In the genomic region with DNA sequence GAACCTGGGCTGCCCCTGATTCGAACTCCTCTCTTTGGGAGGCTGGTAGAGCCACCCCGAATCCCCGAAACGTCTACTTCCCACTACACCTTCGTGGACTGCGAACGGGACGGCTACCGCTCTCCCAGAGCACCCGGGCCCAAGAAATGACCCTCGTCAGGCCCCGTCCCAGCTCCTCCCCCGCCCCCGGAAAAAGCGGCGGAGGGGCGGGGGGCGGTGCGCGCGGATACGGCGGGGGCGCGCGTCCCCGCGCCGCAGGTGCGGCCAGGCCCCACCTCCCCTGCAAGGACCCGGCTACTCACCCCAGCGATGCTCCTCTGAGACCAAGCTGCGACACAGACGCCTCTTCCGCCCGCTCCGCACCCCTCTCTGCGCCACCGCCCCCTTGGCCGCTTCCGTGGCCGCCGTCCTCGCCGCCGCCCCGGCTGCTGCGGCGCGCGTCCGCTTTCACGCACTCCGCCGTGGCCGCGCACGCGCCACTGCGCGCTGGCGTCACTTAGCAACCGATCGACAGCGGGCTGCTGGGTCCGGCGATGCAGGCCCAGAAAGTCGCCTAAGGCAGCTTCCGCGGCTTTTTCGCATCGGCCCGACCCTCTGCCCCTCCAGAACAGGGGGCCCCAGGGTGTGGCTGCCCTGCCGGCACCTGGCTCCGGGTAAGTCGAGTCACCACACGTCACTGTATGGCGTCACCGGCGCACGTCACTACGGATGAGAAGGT, we compare ENCODE assay signal across 8 cellular contexts. TPM values are rescaled to one million over a fixed set of nuclear protein-coding genes. Genes with fewer than 3 reads are reported as not detected.
DNase-seq lines count a peak whose midpoint lies in the region; ATAC-seq and TF ChIP-seq lines count a peak whose summit lies in the region.

A gene (minus strand): TSS at position 432 of the 718 bp plus-strand sequence.

- H3K27ac Mint-ChIP-seq in activated T-helper 2 cell treated with anti-CD3 and anti-CD28 coated beads, Interferon-gamma antibody, Interleukin-2, Interleukin-4, amounts not matched to agents 10 μg/mL and 5 μg/mL and 100 μg/mL, durations not matched to agents 14 hours and 24 hours and 36 hours: peak within 1 kb of the TSS; percentile 86
- peak within 1 kb of the TSS; percentile 57 to 89 (median 86) for H3K27ac Mint-ChIP-seq in nephron
- peak within 1 kb of the TSS; percentile 88 for H3K27ac Mint-ChIP-seq in stimulated activated naive CD8-positive, alpha-beta T cell treated with anti-CD3 and anti-CD28 coated beads, Interleukin-15, Interleukin-2, amounts not matched to agents 100 ng/mL and 50 ng/mL, for 24 hours

- no peaks in the 10 kb centered on the region for H3K36me3 Mint-ChIP-seq in activated T-helper 2 cell treated with anti-CD3 and anti-CD28 coated beads, Interferon-gamma antibody, Interleukin-2, Interleukin-4, amounts not matched to agents 10 μg/mL and 5 μg/mL and 100 μg/mL, durations not matched to agents 14 hours and 24 hours and 36 hours (ENCODE audit: low read depth)
- H3K36me3 Mint-ChIP-seq in nephron (ENCODE audit: low read depth): peaks cover 3% of the 10 kb centered on the region
- H3K36me3 Mint-ChIP-seq in stimulated activated naive CD8-positive, alpha-beta T cell treated with anti-CD3 and anti-CD28 coated beads, Interleukin-15, Interleukin-2, amounts not matched to agents 100 ng/mL and 50 ng/mL, for 24 hours (ENCODE audit: low read depth): no peaks in the 10 kb centered on the region

- DNase-seq in DMS153 treated with DMSO at 0.1 percent for 48 hours (lab: John Stamatoyannopoulos, UW; ENCODE audit: unreplicated experiment) (peak; percentile 62), HuH-7 (ENCODE audit: low spot score) (peak; percentile 54), RPMI7951 (ENCODE audit: low read depth) (peak; percentile 81), fibroblast of the aortic adventitia (ENCODE audit: low read depth) (peak; percentile 80)
- DNase-seq in activated T-helper 2 cell treated with anti-CD3 and anti-CD28 coated beads, Interferon-gamma antibody, Interleukin-2, Interleukin-4, amounts not matched to agents 10 μg/mL and 5 μg/mL and 100 μg/mL, durations not matched to agents 14 hours and 24 hours and 36 hours (ENCODE audit: low spot score): peak; percentile 83

- no peaks in the 10 kb centered on the region for H3K9me3 Mint-ChIP-seq in activated T-helper 2 cell treated with anti-CD3 and anti-CD28 coated beads, Interferon-gamma antibody, Interleukin-2, Interleukin-4, amounts not matched to agents 10 μg/mL and 5 μg/mL and 100 μg/mL, durations not matched to agents 14 hours and 24 hours and 36 hours
- no peaks in the 10 kb centered on the region for H3K9me3 Mint-ChIP-seq in nephron
- H3K9me3 Mint-ChIP-seq in stimulated activated naive CD8-positive, alpha-beta T cell treated with anti-CD3 and anti-CD28 coated beads, Interleukin-15, Interleukin-2, amounts not matched to agents 100 ng/mL and 50 ng/mL, for 24 hours: no peaks in the 10 kb centered on the region

- ATAC-seq in GM21515 (IDR thresholded peaks at IDR 0.05; ENCODE audit: unreplicated experiment): peak; percentile 72

- no peak for TF ChIP-seq CTCF in fibroblast of the aortic adventitia (IDR thresholded peaks at IDR 0.05; ENCODE audit: insufficient read depth, low read length)
- no peak for TF ChIP-seq CTCF in nephron (IDR thresholded peaks at IDR 0.05; ENCODE audit: unreplicated experiment in 3 of 3)

- peak within 1 kb of the TSS; percentile 95 for H3K4me3 ChIP-seq in fibroblast of the aortic adventitia (ENCODE audit: low read depth, low read length)

- H3K4me1 Mint-ChIP-seq in activated T-helper 2 cell treated with anti-CD3 and anti-CD28 coated beads, Interferon-gamma antibody, Interleukin-2, Interleukin-4, amounts not matched to agents 10 μg/mL and 5 μg/mL and 100 μg/mL, durations not matched to agents 14 hours and 24 hours and 36 hours (ENCODE audit: low read depth): peaks cover 44% of the 10 kb centered on the region
- peaks cover 21% of the 10 kb centered on the region for H3K4me1 Mint-ChIP-seq in nephron
- H3K4me1 Mint-ChIP-seq in stimulated activated naive CD8-positive, alpha-beta T cell treated with anti-CD3 and anti-CD28 coated beads, Interleukin-15, Interleukin-2, amounts not matched to agents 100 ng/mL and 50 ng/mL, for 24 hours (ENCODE audit: low read depth): peaks cover 50% of the 10 kb centered on the region

- no peaks in the 10 kb centered on the region for H3K27me3 Mint-ChIP-seq in activated T-helper 2 cell treated with anti-CD3 and anti-CD28 coated beads, Interferon-gamma antibody, Interleukin-2, Interleukin-4, amounts not matched to agents 10 μg/mL and 5 μg/mL and 100 μg/mL, durations not matched to agents 14 hours and 24 hours and 36 hours (ENCODE audit: low read depth)
- no peaks in the 10 kb centered on the region for H3K27me3 Mint-ChIP-seq in nephron (ENCODE audit: low read depth)
- no peaks in the 10 kb centered on the region for H3K27me3 Mint-ChIP-seq in stimulated activated naive CD8-positive, alpha-beta T cell treated with anti-CD3 and anti-CD28 coated beads, Interleukin-15, Interleukin-2, amounts not matched to agents 100 ng/mL and 50 ng/mL, for 24 hours

- H3K4me3 Mint-ChIP-seq in activated T-helper 2 cell treated with anti-CD3 and anti-CD28 coated beads, Interferon-gamma antibody, Interleukin-2, Interleukin-4, amounts not matched to agents 10 μg/mL and 5 μg/mL and 100 μg/mL, durations not matched to agents 14 hours and 24 hours and 36 hours (ENCODE audit: low read depth): peak within 1 kb of the TSS; percentile 89
- peak within 1 kb of the TSS; percentile 81 to 92 (median 90) for H3K4me3 Mint-ChIP-seq in nephron
- peak within 1 kb of the TSS; percentile 91 for H3K4me3 Mint-ChIP-seq in stimulated activated naive CD8-positive, alpha-beta T cell treated with anti-CD3 and anti-CD28 coated beads, Interleukin-15, Interleukin-2, amounts not matched to agents 100 ng/mL and 50 ng/mL, for 24 hours

- intact Hi-C loops in activated T-helper 2 cell treated with anti-CD3 and anti-CD28 coated beads, Interferon-gamma antibody, Interleukin-2, Interleukin-4, amounts not matched to agents 10 μg/mL and 5 μg/mL and 100 μg/mL, durations not matched to agents 14 hours and 24 hours and 36 hours (cut with micrococcal nuclease): loop anchor here (1.0 to 5.0 kb wide), 3 partner anchors 63 to 75 kb away; a partner anchor contains a TSS

RNA-seq across cellular contexts. Expression of the gene that starts here (rescaled TPM):
- 2.8 and 3.4 TPM in 2 replicates for total RNA-seq in RPMI7951 (2014; rRNA removed; shearing (Covaris generic))
- total RNA-seq in activated T-helper 2 cell treated with anti-CD3 and anti-CD28 coated beads, Interferon-gamma antibody, Interleukin-2, Interleukin-4, amounts not matched to agents 10 μg/mL and 5 μg/mL and 100 μg/mL, durations not matched to agents 14 hours and 24 hours and 36 hours: 12.7 and 15.2 TPM in 2 replicates
- 21.4 and 27.6 TPM in 2 replicates for total RNA-seq in fibroblast of the aortic adventitia (ENCODE audit: low replicate concordance)

Comparison
In these comparisons a context has a peak if more than half of its experiments do, and no peak if none do; other contexts are left out.
1. Peak in every context shown above with its lines: DNase-seq, ATAC-seq and H3K4me3 ChIP-seq.